Comparison of ENCODE assay signal across 12 cellular contexts in the genomic region with DNA sequence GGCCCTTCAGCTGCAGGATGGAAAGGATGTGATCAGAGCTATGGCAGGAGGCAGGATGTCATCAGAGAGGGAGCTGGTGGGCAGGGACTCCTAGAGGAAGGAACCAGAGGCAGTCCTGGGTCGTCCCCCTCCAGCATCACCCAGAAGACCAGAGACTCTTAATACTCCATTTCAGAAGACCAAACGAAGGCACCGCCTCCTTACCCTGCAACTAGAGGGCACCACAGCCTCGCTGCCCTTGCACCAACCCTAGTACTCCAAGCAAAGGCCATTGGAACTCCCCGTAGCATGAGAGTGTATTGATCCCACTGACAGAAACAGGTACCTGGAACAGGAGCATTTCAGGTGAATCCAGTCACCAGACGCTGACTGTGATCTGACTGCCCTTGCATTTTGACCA.
"Had no signal": no experiment of that assay in that cellular context is flagged by ENCODE, and none has a peak within 500 bp of the region (broad histone marks: within the 10 kb centered on the region; RNA-seq: fewer than 3 reads in every experiment).

No MANE protein-coding gene starts in this region.

- H3K36me3 Mint-ChIP-seq: mesothelial cell of epicardium had no signal

- H3K27me3 ChIP-seq: colonic mucosa had no signal

- H3K4me3 ChIP-seq: colonic mucosa, heart right ventricle, tibial nerve had no signal

- H3K27me3 Mint-ChIP-seq: activated CD4-positive, alpha-beta T cell treated with anti-CD3 and anti-CD28 coated beads for 36 hours had no signal

- DNase-seq: activated CD4-positive, alpha-beta T cell treated with anti-CD3 and anti-CD28 coated beads for 36 hours; activated CD8-positive, alpha-beta memory T cell treated with anti-CD3 and anti-CD28 coated beads for 24 hours; activated naive CD4-positive, alpha-beta T cell treated with Interleukin-2 at 50 U/mL for 16 hours; colonic mucosa; effector CD4-positive, alpha-beta T cell; heart right ventricle; right cardiac atrium; small intestine had no signal

- H3K4me3 Mint-ChIP-seq: activated CD4-positive, alpha-beta T cell treated with anti-CD3 and anti-CD28 coated beads for 36 hours; mesothelial cell of epicardium; neural crest cell; stimulated activated effector memory CD8-positive, alpha-beta T cell treated with anti-CD3 and anti-CD28 coated beads, Interleukin-12 subunit alpha, Interleukin-12 subunit beta, amount 100 ng/mL, for 72 hours had no signal

- H3K9me3 ChIP-seq: colonic mucosa had no signal

- H3K27ac ChIP-seq: colonic mucosa, heart right ventricle, tibial nerve had no signal

- ATAC-seq: activated CD4-positive, alpha-beta T cell treated with anti-CD3 and anti-CD28 coated beads for 36 hours; heart right ventricle; right cardiac atrium; stimulated activated effector memory CD8-positive, alpha-beta T cell treated with anti-CD3 and anti-CD28 coated beads, Interleukin-12 subunit alpha, Interleukin-12 subunit beta, amount 100 ng/mL, for 72 hours had no signal

- H3K4me1 Mint-ChIP-seq: mesothelial cell of epicardium had no signal

- H3K36me3 ChIP-seq: colonic mucosa, heart right ventricle, tibial nerve had no signal

- H3K4me1 ChIP-seq: colonic mucosa, heart right ventricle, tibial nerve had no signal

- H3K27ac Mint-ChIP-seq: activated CD4-positive, alpha-beta T cell treated with anti-CD3 and anti-CD28 coated beads for 36 hours; mesothelial cell of epicardium; stimulated activated effector memory CD8-positive, alpha-beta T cell treated with anti-CD3 and anti-CD28 coated beads, Interleukin-12 subunit alpha, Interleukin-12 subunit beta, amount 100 ng/mL, for 72 hours had no signal
